ENCODE assay signal across 8 cellular contexts in the genomic region with DNA sequence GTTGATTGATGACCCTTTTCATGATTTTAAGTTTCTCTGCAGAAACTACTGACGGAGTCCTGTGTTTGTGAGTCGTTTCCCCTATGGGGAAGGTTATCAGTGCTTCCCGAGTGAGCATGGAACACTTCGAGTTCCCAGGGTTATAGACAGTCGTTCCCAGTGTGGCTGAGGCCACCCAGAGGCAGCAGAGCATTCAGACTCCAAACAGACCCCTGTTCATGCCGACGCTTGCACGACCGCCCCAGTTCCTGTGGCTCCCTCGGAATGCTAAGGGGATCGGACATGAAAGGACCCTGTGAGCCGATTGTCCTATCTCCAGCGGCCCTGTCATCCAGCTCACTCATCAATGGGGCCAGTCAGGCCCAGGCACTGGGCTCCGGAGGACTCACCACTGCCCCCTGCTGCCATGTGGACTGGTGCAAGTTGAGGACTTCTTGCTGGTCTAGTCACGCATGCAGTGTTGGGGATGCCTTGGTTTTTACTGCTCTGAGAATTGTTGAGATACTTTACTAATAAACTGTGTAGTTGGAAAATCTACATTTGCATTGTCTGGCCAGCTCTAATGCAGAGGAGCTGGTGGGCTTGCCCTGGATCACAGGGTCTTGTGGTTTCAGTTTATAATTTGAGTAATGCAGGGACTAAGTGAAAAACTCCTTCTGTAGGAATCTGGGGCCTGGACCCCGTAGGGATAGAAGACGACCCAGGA. TPM values are rescaled to one million over a fixed set of nuclear protein-coding genes. Genes with fewer than 3 reads are reported as not detected.
DNase-seq lines count a peak whose midpoint lies in the region; ATAC-seq and TF ChIP-seq lines count a peak whose summit lies in the region.

No MANE protein-coding gene starts in this region.

- H3K27me3 ChIP-seq in CD8-positive, alpha-beta memory T cell (ENCODE audit: insufficient read depth, low read length, poor library complexity, severe bottlenecking): no peaks in the 10 kb centered on the region
- no peaks in the 10 kb centered on the region for H3K27me3 ChIP-seq in cardiac muscle cell

- peak overlapping the region in 6 of 7 donors; percentile 48 to 96 (median 71) for H3K4me3 Mint-ChIP-seq in CD8-positive, alpha-beta memory T cell
- H3K4me3 Mint-ChIP-seq in activated naive CD8-positive, alpha-beta T cell treated with anti-CD3 and anti-CD28 coated beads for 36 hours: no peak overlapping the region
- peak overlapping the region; percentile 59 for H3K4me3 Mint-ChIP-seq in progenitor cell of endocrine pancreas (ENCODE audit: low read depth)

- DNase-seq in CD8-positive, alpha-beta memory T cell: peak; percentile 59 to 84 (median 66)
- peak; percentile 78 for DNase-seq in HEK293T (ENCODE audit: extremely low spot score)
- peak; percentile 48 for DNase-seq in SKM-1 treated with dmso at 0.1 percent for 144 hours (lab: John Stamatoyannopoulos, UW; ENCODE audit: unreplicated experiment)
- peak; percentile 82 for DNase-seq in activated naive CD8-positive, alpha-beta T cell treated with anti-CD3 and anti-CD28 coated beads for 36 hours
- DNase-seq in cardiac muscle cell (ENCODE audit: low read depth in 1 of 2, low spot score in 1 of 2): peak; percentile 81 to 83
- peak; percentile 69 for DNase-seq in progenitor cell of endocrine pancreas (ENCODE audit: low spot score, unreplicated experiment)
- peak; percentile 74 for DNase-seq in ureter (ENCODE audit: low spot score)

- peaks cover 7 to 63% (median 11%) of the 10 kb centered on the region in 3 donors for H3K36me3 Mint-ChIP-seq in CD8-positive, alpha-beta memory T cell
- H3K36me3 Mint-ChIP-seq in activated naive CD8-positive, alpha-beta T cell treated with anti-CD3 and anti-CD28 coated beads for 36 hours: peaks cover 24% of the 10 kb centered on the region
- peaks cover 19% of the 10 kb centered on the region for H3K36me3 Mint-ChIP-seq in progenitor cell of endocrine pancreas (ENCODE audit: insufficient read depth)

- no peaks in the 10 kb centered on the region for H3K9me3 Mint-ChIP-seq in CD8-positive, alpha-beta memory T cell
- no peaks in the 10 kb centered on the region for H3K9me3 Mint-ChIP-seq in activated naive CD8-positive, alpha-beta T cell treated with anti-CD3 and anti-CD28 coated beads for 36 hours
- no peaks in the 10 kb centered on the region for H3K9me3 Mint-ChIP-seq in progenitor cell of endocrine pancreas (ENCODE audit: low read depth)

- H3K27ac ChIP-seq in CD8-positive, alpha-beta memory T cell (ENCODE audit: low read depth, low read length): no peak overlapping the region
- H3K27ac ChIP-seq in cardiac muscle cell: peak overlapping the region; percentile 84

- TF ChIP-seq CTCF in cardiac muscle cell (IDR thresholded peaks at IDR 0.05; ENCODE audit: low read depth, low read length) (peak; percentile 94), progenitor cell of endocrine pancreas (IDR thresholded peaks at IDR 0.05; ENCODE audit: unreplicated experiment) (peak; percentile 73)

- H3K27me3 Mint-ChIP-seq in CD8-positive, alpha-beta memory T cell: no peaks in the 10 kb centered on the region
- H3K27me3 Mint-ChIP-seq in activated naive CD8-positive, alpha-beta T cell treated with anti-CD3 and anti-CD28 coated beads for 36 hours: no peaks in the 10 kb centered on the region
- H3K27me3 Mint-ChIP-seq in progenitor cell of endocrine pancreas: no peaks in the 10 kb centered on the region

- H3K27ac Mint-ChIP-seq in CD8-positive, alpha-beta memory T cell: peak overlapping the region; percentile 61 to 99 (median 80)
- no peak overlapping the region for H3K27ac Mint-ChIP-seq in activated naive CD8-positive, alpha-beta T cell treated with anti-CD3 and anti-CD28 coated beads for 36 hours
- H3K27ac Mint-ChIP-seq in progenitor cell of endocrine pancreas: peak overlapping the region; percentile 11

- peaks cover 24 to 41% (median 25%) of the 10 kb centered on the region in 3 donors for H3K4me1 Mint-ChIP-seq in CD8-positive, alpha-beta memory T cell
- H3K4me1 Mint-ChIP-seq in activated naive CD8-positive, alpha-beta T cell treated with anti-CD3 and anti-CD28 coated beads for 36 hours: peaks cover 17% of the 10 kb centered on the region
- peaks cover 16% of the 10 kb centered on the region for H3K4me1 Mint-ChIP-seq in progenitor cell of endocrine pancreas (ENCODE audit: low read depth)

- H3K4me1 ChIP-seq in CD8-positive, alpha-beta memory T cell (ENCODE audit: insufficient read depth, low read length): peaks cover 16% of the 10 kb centered on the region
- peaks cover 8% of the 10 kb centered on the region for H3K4me1 ChIP-seq in cardiac muscle cell (ENCODE audit: low read depth)

- peaks cover 13% of the 10 kb centered on the region for H3K36me3 ChIP-seq in CD8-positive, alpha-beta memory T cell (ENCODE audit: insufficient read depth, low read length)
- H3K36me3 ChIP-seq in cardiac muscle cell: peaks cover 28% of the 10 kb centered on the region

- no peaks in the 10 kb centered on the region for H3K9me3 ChIP-seq in CD8-positive, alpha-beta memory T cell (ENCODE audit: low read length)
- no peaks in the 10 kb centered on the region for H3K9me3 ChIP-seq in cardiac muscle cell (ENCODE audit: low read depth)

- no peak for ATAC-seq in GM21360 (IDR thresholded peaks at IDR 0.05; ENCODE audit: unreplicated experiment)

- POLR2A ChIA-PET in CD8-positive, alpha-beta memory T cell (lab: Charles Lee): interaction anchor here (1.4 kb wide), 1 partner anchor 49 kb away, joined by 6 read pairs; the partner anchor contains the start of gene SPG7
- POLR2A ChIA-PET in HEK293T (lab: Yijun Ruan, JAX): interaction anchor here (1.5 kb wide), 1 partner anchor 8 kb away, joined by 3 read pairs; no protein-coding TSS in a partner anchor

- H3K4me3 ChIP-seq in CD8-positive, alpha-beta memory T cell (ENCODE audit: low read length): no peak overlapping the region
- H3K4me3 ChIP-seq in cardiac muscle cell: no peak overlapping the region

- CTCF ChIA-PET in CD8-positive, alpha-beta memory T cell (lab: Charles Lee): interaction anchor here (0.6 to 1.6 kb wide), 5 partner anchors 8 to 241 kb away, joined by 3 to 4 read pairs (median 4); no protein-coding TSS in a partner anchor
- CTCF ChIA-PET in HEK293T (lab: Yijun Ruan, JAX): interaction anchor here (0.6 to 1.2 kb wide), 5 partner anchors 9 to 44 kb away, joined by 3 to 5 read pairs (median 4); no protein-coding TSS in a partner anchor

TF ChIP-seq in HEK293T, 16 proteins besides CTCF, POLR2A, EP300 and RAD21:
- peak; percentile 45; the same call in 1 of the 2 replicates for TF ChIP-seq PKNOX1 (IDR thresholded peaks at IDR 0.05)
- no peak for TF ChIP-seq FOXK2 (IDR thresholded peaks at IDR 0.05)

RNA-seq across cellular contexts. Expression of gene RPL13, which starts 3.1 kb away (rescaled TPM):
- 1,000 to 10,000 TPM; 2,710 to 2,878 TPM for total RNA-seq in CD8-positive, alpha-beta memory T cell
- 5,211 TPM for polyA plus RNA-seq in CD8-positive, alpha-beta memory T cell
- 1,000 to 10,000 TPM; 2,814 to 2,845 TPM for total RNA-seq in activated naive CD8-positive, alpha-beta T cell treated with anti-CD3 and anti-CD28 coated beads for 36 hours
- total RNA-seq in cardiac muscle cell: 4,932 and 5,939 TPM in 2 replicates
- polyA plus RNA-seq in cardiac muscle cell: 1,293 and 1,556 TPM in 2 replicates
- 1,643 and 1,699 TPM in 2 replicates for total RNA-seq in progenitor cell of endocrine pancreas
- 2,389 TPM for total RNA-seq in ureter

RNA-seq across cellular contexts. Expression of gene CPNE7, which starts 18.2 kb away (rescaled TPM):
- 1 to 10 TPM; 3.2 to 6.1 TPM for total RNA-seq in CD8-positive, alpha-beta memory T cell
- polyA plus RNA-seq in CD8-positive, alpha-beta memory T cell: 12.9 TPM
- total RNA-seq in activated naive CD8-positive, alpha-beta T cell treated with anti-CD3 and anti-CD28 coated beads for 36 hours: 1 to 10 TPM; 5.7 to 6.0 TPM
- 0.88 and 2.2 TPM in 2 replicates for total RNA-seq in cardiac muscle cell
- 1.6 and 7.0 TPM in 2 replicates for polyA plus RNA-seq in cardiac muscle cell
- 0.41 and 0.84 TPM in 2 replicates for total RNA-seq in progenitor cell of endocrine pancreas
- total RNA-seq in ureter: 16.2 TPM

RNA-seq across cellular contexts. Expression of gene SPG7, which starts 49.2 kb away (rescaled TPM):
- total RNA-seq in CD8-positive, alpha-beta memory T cell: 10 to 100 TPM; 77.4 to 79.5 TPM
- polyA plus RNA-seq in CD8-positive, alpha-beta memory T cell: 48.2 TPM
- total RNA-seq in activated naive CD8-positive, alpha-beta T cell treated with anti-CD3 and anti-CD28 coated beads for 36 hours: 10 to 100 TPM; 63.1 to 76.7 TPM
- total RNA-seq in cardiac muscle cell (173 and 248 TPM in 2 replicates), progenitor cell of endocrine pancreas (183 and 184 TPM in 2 replicates), ureter (132 TPM)
- polyA plus RNA-seq in cardiac muscle cell: 99.1 and 110 TPM in 2 replicates

RNA-seq across cellular contexts. Expression of gene DPEP1, which starts 56.1 kb away (rescaled TPM):
- total RNA-seq in CD8-positive, alpha-beta memory T cell: not detected
- not detected for polyA plus RNA-seq in CD8-positive, alpha-beta memory T cell
- under 1 TPM in 1 of 2 experiments, not detected in 1; 0.16 TPM for total RNA-seq in activated naive CD8-positive, alpha-beta T cell treated with anti-CD3 and anti-CD28 coated beads for 36 hours
- total RNA-seq in cardiac muscle cell (0.78 and 2.2 TPM in 2 replicates), progenitor cell of endocrine pancreas (29.6 and 36.3 TPM in 2 replicates), ureter (0.75 TPM)
- 0.64 and 2.1 TPM in 2 replicates for polyA plus RNA-seq in cardiac muscle cell
